Comparison of ENCODE assay signal across 8 cellular contexts in the genomic region with DNA sequence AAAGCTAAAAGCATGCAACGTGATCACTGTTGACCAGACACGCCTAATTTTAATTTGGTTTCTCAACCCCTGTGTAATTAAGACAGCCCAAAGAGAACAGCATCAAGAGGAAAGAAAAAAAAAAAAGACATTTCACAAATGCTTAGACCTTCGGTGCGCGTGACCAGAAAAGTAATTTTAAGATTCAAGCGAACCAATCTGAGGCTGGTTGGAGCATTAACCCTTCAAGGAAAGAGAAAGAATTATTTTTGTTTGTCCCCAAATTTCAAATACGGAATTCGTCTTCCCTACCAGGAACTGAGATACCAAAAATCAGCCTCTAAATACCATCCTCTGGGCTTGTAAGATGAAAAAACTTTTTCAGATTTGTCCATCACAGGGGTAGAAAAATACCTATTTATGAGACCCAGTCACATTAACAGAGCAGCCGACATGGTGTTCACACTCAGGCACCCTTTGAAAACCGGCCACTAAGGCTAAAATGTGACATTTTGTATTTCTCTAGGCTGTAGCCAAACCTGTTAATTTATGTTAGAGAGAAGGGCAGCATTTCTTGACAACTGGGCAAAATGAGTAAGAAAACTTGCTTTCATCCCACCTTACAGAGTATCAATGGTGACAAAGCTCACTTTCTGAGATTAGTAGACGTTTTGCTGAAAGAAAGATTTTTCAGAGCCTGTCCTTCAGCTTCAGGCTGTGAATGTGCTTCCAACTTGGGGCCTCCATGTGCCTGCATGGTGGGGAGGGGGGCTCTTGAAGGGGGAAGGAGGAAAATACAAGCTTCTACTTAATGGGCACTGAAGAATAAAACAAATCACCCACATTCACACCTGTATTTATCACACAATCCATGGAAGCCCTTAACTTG.
A peak's percentile ranks its signal among the peaks of the same experiment; 100 is the strongest.
DNase-seq lines count a peak whose midpoint lies in the region; ATAC-seq, FAIRE-seq and TF ChIP-seq lines count a peak whose summit lies in the region.

No MANE protein-coding gene starts in this region.

- no peak for TF ChIP-seq POLR2A in thyroid gland (IDR thresholded peaks at IDR 0.05)

- no peak for FAIRE-seq in frontal cortex (lab: Jason Lieb, UNC)

- WGBS in thyroid gland, 2 donors = 32 to 37% methylated on average over 11 of the region's 11 CpGs

- TF ChIP-seq CTCF in thyroid gland (IDR thresholded peaks at IDR 0.05) = no peak

- peak overlapping the region; percentile 84 for H3K4me3 Mint-ChIP-seq in activated T-cell treated with anti-CD3 and anti-CD28 coated beads, Interleukin-2, amount 50 U/mL, for 4 hours
- peak overlapping the region; percentile 91 for H3K4me3 Mint-ChIP-seq in activated T-helper 17 cell treated with anti-CD3 and anti-CD28 coated beads, Interleukin-2, amount 50 U/mL, for 72 hours

- H3K27ac ChIP-seq in thyroid gland = peak overlapping the region; percentile 95 to 97 (median 96)

- H3K4me1 Mint-ChIP-seq in activated T-cell treated with anti-CD3 and anti-CD28 coated beads, Interleukin-2, amount 50 U/mL, for 4 hours (ENCODE audit: low read depth) = peaks cover 95% of the 10 kb centered on the region
- H3K4me1 Mint-ChIP-seq in activated T-helper 17 cell treated with anti-CD3 and anti-CD28 coated beads, Interleukin-2, amount 50 U/mL, for 72 hours = peaks cover 82% of the 10 kb centered on the region

- intact Hi-C loops in left colon (cut with DNase I, micrococcal nuclease) (no loop called here), thyroid gland (cut with DNase I) (no loop called here)

- no peaks in the 10 kb centered on the region for H3K27me3 ChIP-seq in thyroid gland

- H3K27ac Mint-ChIP-seq in activated T-helper 17 cell treated with anti-CD3 and anti-CD28 coated beads, Interleukin-2, amount 50 U/mL, for 72 hours = peak overlapping the region; percentile 92

- DNase-seq in activated T-cell treated with anti-CD3 and anti-CD28 coated beads, Interleukin-2, amount 50 U/mL, for 4 hours = no peak
- DNase-seq in activated T-cell treated with anti-CD3 and anti-CD28 coated beads for 4 hours (no peak), left colon (no peak), thyroid gland (no peak), frontal cortex (ENCODE audit: low spot score in 2 of 2) (no peak)

- H3K9me3 Mint-ChIP-seq in activated T-cell treated with anti-CD3 and anti-CD28 coated beads, Interleukin-2, amount 50 U/mL, for 4 hours = no peaks in the 10 kb centered on the region
- no peaks in the 10 kb centered on the region for H3K9me3 Mint-ChIP-seq in activated T-helper 17 cell treated with anti-CD3 and anti-CD28 coated beads, Interleukin-2, amount 50 U/mL, for 72 hours

- peaks cover 79 to 93% of the 10 kb centered on the region in 2 donors for H3K4me1 ChIP-seq in thyroid gland

- no peaks in the 10 kb centered on the region for H3K9me3 ChIP-seq in thyroid gland

- peaks cover 85% of the 10 kb centered on the region for H3K36me3 Mint-ChIP-seq in activated T-cell treated with anti-CD3 and anti-CD28 coated beads, Interleukin-2, amount 50 U/mL, for 4 hours (ENCODE audit: insufficient read depth)
- H3K36me3 Mint-ChIP-seq in activated T-helper 17 cell treated with anti-CD3 and anti-CD28 coated beads, Interleukin-2, amount 50 U/mL, for 72 hours (ENCODE audit: low read depth) = peaks cover 100% of the 10 kb centered on the region

- H3K36me3 ChIP-seq in thyroid gland = no peaks in the 10 kb centered on the region

- ATAC-seq in activated T-cell treated with anti-CD3 and anti-CD28 coated beads, Interleukin-2, amount 50 U/mL, for 4 hours = peak in 1 of 2 donors; percentile 3
- ATAC-seq in activated T-helper 17 cell treated with anti-CD3 and anti-CD28 coated beads, Interleukin-2, amount 50 U/mL, for 72 hours (replicated peaks) = peak; percentile 3
- ATAC-seq in left colon (peak; percentile 10), HG02759 (IDR thresholded peaks at IDR 0.05; ENCODE audit: unreplicated experiment) (no peak), HG03342 (IDR thresholded peaks at IDR 0.05; ENCODE audit: unreplicated experiment) (no peak)

- H3K4me3 ChIP-seq in thyroid gland (replicated peaks in 1 of 3) = no peak overlapping the region

- H3K27me3 Mint-ChIP-seq in activated T-cell treated with anti-CD3 and anti-CD28 coated beads, Interleukin-2, amount 50 U/mL, for 4 hours (ENCODE audit: low read depth) = no peaks in the 10 kb centered on the region
- no peaks in the 10 kb centered on the region for H3K27me3 Mint-ChIP-seq in activated T-helper 17 cell treated with anti-CD3 and anti-CD28 coated beads, Interleukin-2, amount 50 U/mL, for 72 hours

Comparison
In these comparisons a context has a peak if more than half of its experiments do, and no peak if none do; other contexts are left out.
1. ATAC-seq: peak in activated T-helper 17 cell treated with anti-CD3 and anti-CD28 coated beads, Interleukin-2, amount 50 U/mL, for 72 hours (single experiment) and left colon (single experiment); none in HG02759 (single experiment) and HG03342 (single experiment).